ENCODE assay signal across 14 cellular contexts in the genomic region with DNA sequence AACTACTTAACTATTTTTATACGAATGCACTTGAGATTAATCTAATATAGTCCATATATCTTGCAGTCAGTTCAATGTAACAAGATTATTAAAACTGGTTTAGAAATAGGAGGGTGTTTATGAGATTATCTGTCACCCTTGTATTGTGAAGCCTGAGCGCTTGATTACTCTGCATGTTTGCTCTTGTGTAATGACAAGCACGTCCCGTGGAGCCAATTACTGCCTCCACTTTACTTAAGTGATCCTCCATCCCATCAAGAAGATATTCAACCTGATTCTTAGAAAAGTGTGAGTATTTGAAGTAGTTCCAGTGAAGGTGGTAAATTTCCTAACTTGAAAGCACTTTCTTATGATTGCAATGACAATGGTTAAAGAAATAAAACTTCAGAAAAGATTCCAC.
"Had no signal": no experiment of that assay in that cellular context is flagged by ENCODE, and none has a peak within 500 bp of the region (broad histone marks: within the 10 kb centered on the region; RNA-seq: fewer than 3 reads in every experiment).

No MANE protein-coding gene starts in this region.

- H3K36me3 ChIP-seq: brain microvascular endothelial cell, gastrocnemius medialis, heart right ventricle, upper lobe of left lung had no signal

- H3K9me3 ChIP-seq: gastrocnemius medialis, heart right ventricle, upper lobe of left lung had no signal

- DNase-seq: activated CD4-positive, alpha-beta T cell treated with anti-CD3 and anti-CD28 coated beads for 1 hour; activated CD4-positive, alpha-beta T cell treated with anti-CD3 and anti-CD28 coated beads, Interleukin-2, amount 50 U/mL, for 48 hours; activated CD8-positive, alpha-beta memory T cell treated with anti-CD3 and anti-CD28 coated beads, Interleukin-2, amount 10 ng/mL, durations not matched to agents 7 days and 5 days; activated gamma-delta T cell; activated T-cell treated with anti-CD3 and anti-CD28 coated beads, Interleukin-2, amount 50 U/mL, for 4 hours; amygdala; brain microvascular endothelial cell; effector memory CD4-positive, alpha-beta T cell; gastrocnemius medialis; heart right ventricle; kidney; stimulated activated CD4-positive, alpha-beta T cell treated with anti-CD3 and anti-CD28 coated beads, Interleukin-15, amount 100 ng/mL, for 24 hours; stimulated activated CD4-positive, alpha-beta T cell treated with anti-CD3 and anti-CD28 coated beads, Interleukin-4, amount 100 ng/mL, for 24 hours; upper lobe of left lung had no signal

- H3K27me3 ChIP-seq: brain microvascular endothelial cell, gastrocnemius medialis, heart right ventricle, upper lobe of left lung had no signal

- H3K4me1 ChIP-seq: gastrocnemius medialis, heart right ventricle, upper lobe of left lung had no signal

- H3K4me3 ChIP-seq: gastrocnemius medialis, heart right ventricle, upper lobe of left lung had no signal

- H3K27ac ChIP-seq: brain microvascular endothelial cell, gastrocnemius medialis, heart right ventricle, upper lobe of left lung had no signal
